Comparison of ENCODE assay signal across 15 cellular contexts in genomic region chr6:158043008-158043407, GRCh38.
A peak's percentile ranks its signal among the peaks of the same experiment; 100 is the strongest.
DNase-seq lines count a peak whose midpoint lies in the region; FAIRE-seq and TF ChIP-seq lines count a peak whose summit lies in the region.
"Had no signal": no experiment of that assay in that cellular context is flagged by ENCODE, and none has a peak within 500 bp of the region (broad histone marks: within the 10 kb centered on the region; RNA-seq: fewer than 3 reads in every experiment).

No MANE protein-coding gene starts in this region.

- peaks cover 55% of the 10 kb centered on the region for H3K4me1 Mint-ChIP-seq in Caco-2 (ENCODE audit: low read depth, unreplicated experiment)

- H4K20me1 ChIP-seq in hepatocyte (ENCODE audit: insufficient read depth, poor library complexity, severe bottlenecking), result no peaks in the 10 kb centered on the region

- no peaks in the 10 kb centered on the region for H3K27me3 Mint-ChIP-seq in Caco-2 (ENCODE audit: insufficient read depth, unreplicated experiment)
- H3K27me3 Mint-ChIP-seq: activated CD4-positive, alpha-beta memory T cell treated with anti-CD3 and anti-CD28 coated beads for 36 hours; activated naive CD8-positive, alpha-beta T cell had no signal

- H3K9ac ChIP-seq in skeletal muscle tissue (ENCODE audit: low read depth in 1 of 3, low read length in 3 of 3), result peak overlapping the region; percentile 69 to 94 (median 71)

- H3K27ac Mint-ChIP-seq in Caco-2 (ENCODE audit: unreplicated experiment), result peak overlapping the region; percentile 82
- H3K27ac Mint-ChIP-seq: activated CD4-positive, alpha-beta memory T cell treated with anti-CD3 and anti-CD28 coated beads for 36 hours; activated naive CD8-positive, alpha-beta T cell had no signal

- BruUV-seq in Caco-2 (replicated peaks; lab: Mats Ljungman, UMichigan), result no TSS peak

- CTCF ChIA-PET in Caco-2 (lab: Charles Lee), result interaction anchor here (0.8 kb wide), 1 partner anchor 28 kb away, joined by 3 read pairs; no protein-coding TSS in a partner anchor

- H3K4me3 ChIP-seq in Caco-2 (ENCODE audit: low read depth, low read length) (no peak overlapping the region), brain microvascular endothelial cell (ENCODE audit: low read depth, low read length) (no peak overlapping the region), hepatocyte (no peak overlapping the region), skeletal muscle tissue (ENCODE audit: low read length in 3 of 3) (peak overlapping the region; percentile 26 to 82 (median 64))
- H3K4me3 ChIP-seq: spleen had no signal

- no peaks in the 10 kb centered on the region for H3K9me3 Mint-ChIP-seq in Caco-2 (ENCODE audit: unreplicated experiment)
- H3K9me3 Mint-ChIP-seq: activated CD4-positive, alpha-beta memory T cell treated with anti-CD3 and anti-CD28 coated beads for 36 hours had no signal

- no peak for DNase-seq in Caco-2
- no peak for DNase-seq in brain microvascular endothelial cell
- no peak for DNase-seq in hepatocyte (ENCODE audit: low spot score)
- DNase-seq in epidermal melanocyte (ENCODE audit: insufficient read length, low spot score), result no peak
- no peak for DNase-seq in activated CD8-positive, alpha-beta memory T cell treated with anti-CD3 and anti-CD28 coated beads, Interleukin-2, amount 50 U/mL, for 4 hours
- no peak for DNase-seq in GM12891 (ENCODE audit: insufficient read length, low spot score)
- DNase-seq in GM19240 (ENCODE audit: insufficient read length, low spot score), result no peak
- DNase-seq: activated CD4-positive, alpha-beta memory T cell treated with anti-CD3 and anti-CD28 coated beads for 36 hours; left colon; NCI-H1092 treated with DMSO at 0.1 percent for 48 hours; nephron progenitor cell; spleen; T1000 had no signal

- intact Hi-C loops in Caco-2 (cut with micrococcal nuclease; ENCODE audit: unreplicated experiment), result no loop called here

- in situ Hi-C loops in brain microvascular endothelial cell (cut with HindIII; ENCODE audit: low pct_ligation_motif_present, low sequenced_read_pairs), result no loop called here

- H3K4me1 ChIP-seq in Caco-2, result peaks cover 72% of the 10 kb centered on the region
- peaks cover 52% of the 10 kb centered on the region for H3K4me1 ChIP-seq in hepatocyte (ENCODE audit: insufficient read depth)
- peaks cover 54 to 83% (median 74%) of the 10 kb centered on the region in 3 donors for H3K4me1 ChIP-seq in skeletal muscle tissue (ENCODE audit: control insufficient read depth in 3 of 3, insufficient read depth in 3 of 3, low read length in 3 of 3)

- H3K79me2 ChIP-seq in hepatocyte, result peaks cover 4% of the 10 kb centered on the region

- POLR2A ChIA-PET in Caco-2 (lab: Charles Lee), result no interaction called here

- H2AFZ ChIP-seq in hepatocyte, result no peak overlapping the region

- WGBS in hepatocyte (ENCODE audit: low lambda C conversion rate, missing lambda C conversion rate), result 95% methylated on average over 20 of the region's 20 CpGs

- FAIRE-seq in GM12891 (lab: Jason Lieb, UNC), result no peak

- TF ChIP-seq CTCF in Caco-2 (IDR thresholded peaks at IDR 0.05; ENCODE audit: insufficient read depth in 1 of 2, low read depth in 1 of 2, low read length in 1 of 2, severe bottlenecking in 1 of 2, unreplicated experiment in 1 of 2), result no peak
- no peak for TF ChIP-seq CTCF in brain microvascular endothelial cell (IDR thresholded peaks at IDR 0.05; ENCODE audit: low read depth, low read length, missing control alignments)
- no peak for TF ChIP-seq CTCF in hepatocyte (IDR thresholded peaks at IDR 0.05; ENCODE audit: poor library complexity)

- H3K27me3 ChIP-seq in Caco-2 (replicated peaks; ENCODE audit: control insufficient read depth, insufficient read depth, low read length) (no peaks in the 10 kb centered on the region), brain microvascular endothelial cell (replicated peaks) (no peaks in the 10 kb centered on the region), hepatocyte (no peaks in the 10 kb centered on the region), skeletal muscle tissue (ENCODE audit: control insufficient read depth in 3 of 3, insufficient read depth in 3 of 3, low read length in 3 of 3) (no peaks in the 10 kb centered on the region)
- H3K27me3 ChIP-seq: spleen had no signal

- H3K27ac ChIP-seq in brain microvascular endothelial cell (peak overlapping the region; percentile 99), hepatocyte (peak overlapping the region; percentile 93), skeletal muscle tissue (ENCODE audit: low read depth, low read length) (peak overlapping the region; percentile 94)
- H3K27ac ChIP-seq: spleen had no signal

- H3K4me2 ChIP-seq in hepatocyte, result peak overlapping the region; percentile 30

- H3K36me3 ChIP-seq in Caco-2 (ENCODE audit: control insufficient read depth, insufficient read depth, low read length), result 0 out of 2 replicates have a peak, but pooled peaks cover 1% of the 10 kb centered on the region
- peaks cover 64% of the 10 kb centered on the region for H3K36me3 ChIP-seq in brain microvascular endothelial cell (replicated peaks)
- H3K36me3 ChIP-seq in hepatocyte (replicated peaks; ENCODE audit: insufficient read depth, low read depth), result no peaks in the 10 kb centered on the region
- H3K36me3 ChIP-seq in skeletal muscle tissue (ENCODE audit: control insufficient read depth in 3 of 3, insufficient read depth in 3 of 3, low read length in 3 of 3), result no peaks in the 10 kb centered on the region

- peaks cover 55% of the 10 kb centered on the region for H3K36me3 Mint-ChIP-seq in Caco-2 (ENCODE audit: insufficient read depth, unreplicated experiment)

- H3K9me3 ChIP-seq in Caco-2 (no peaks in the 10 kb centered on the region), hepatocyte (ENCODE audit: low read depth) (no peaks in the 10 kb centered on the region), skeletal muscle tissue (ENCODE audit: control insufficient read depth in 3 of 3, low read length in 3 of 3) (no peaks in the 10 kb centered on the region)
- H3K9me3 ChIP-seq: spleen had no signal

- no peak for TF ChIP-seq POLR2A in GM12891 (IDR thresholded peaks at IDR 0.05; ENCODE audit: low read depth, low read length)

- H3K9me2 ChIP-seq in hepatocyte (replicated peaks; ENCODE audit: insufficient read depth), result no peaks in the 10 kb centered on the region

- H3K4me3 Mint-ChIP-seq in Caco-2 (ENCODE audit: unreplicated experiment), result no peak overlapping the region
- H3K4me3 Mint-ChIP-seq: activated CD4-positive, alpha-beta memory T cell treated with anti-CD3 and anti-CD28 coated beads for 36 hours; activated naive CD8-positive, alpha-beta T cell; nephron progenitor cell had no signal

TF ChIP-seq in GM12891, 5 proteins besides CTCF, POLR2A, EP300 and RAD21:
- TF ChIP-seq POLR2AphosphoS5 (IDR thresholded peaks at IDR 0.05; ENCODE audit: low read depth, low read length), result no peak
- no peak for TF ChIP-seq TAF1 (IDR thresholded peaks at IDR 0.05; ENCODE audit: low read depth, low read length)
- TF ChIP-seq POU2F2 (IDR thresholded peaks at IDR 0.05; ENCODE audit: low read depth, low read length), result no peak
- no peak for TF ChIP-seq PAX5 (IDR thresholded peaks at IDR 0.05; ENCODE audit: insufficient read depth, low read length, severe bottlenecking)
TF ChIP-seq in GM12891: peak in this region for 0.

Comparison
In these comparisons a context has a peak if more than half of its experiments do, and no peak if none do; other contexts are left out.
1. H3K4me3 ChIP-seq: peak in skeletal muscle tissue (3 of 3); none in Caco-2 (single experiment), brain microvascular endothelial cell (single experiment) and hepatocyte (single experiment).
2. Peak in every context shown above with its lines, with median percentiles within 50 percentile points of each other: H3K27ac ChIP-seq.